1 cellular context compared by ENCODE assay signal in the genomic region with DNA sequence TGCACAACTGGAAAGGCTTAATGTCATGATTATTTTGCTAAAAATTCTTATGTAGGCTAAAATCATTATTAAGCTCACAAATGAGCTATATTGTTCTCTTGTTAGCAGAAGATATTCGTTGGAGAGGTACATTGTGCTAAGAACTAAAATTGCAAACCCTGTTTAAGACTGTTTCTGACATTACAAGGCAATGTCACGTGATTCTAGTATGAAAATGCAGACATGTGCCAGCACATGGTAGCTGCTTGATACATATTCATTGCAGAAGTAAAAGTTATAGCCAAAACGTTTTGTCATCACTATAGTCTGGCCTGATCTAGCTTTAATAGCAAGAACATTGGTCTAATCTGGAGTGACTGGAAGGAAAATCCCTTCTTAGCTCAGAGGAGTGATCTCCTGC.
TF ChIP-seq lines count a peak whose summit lies in the region.

No MANE protein-coding gene starts in this region.

TF ChIP-seq in HepG2, 621 proteins besides CTCF, POLR2A, EP300 and RAD21 (continued from another document):
- TF ChIP-seq, protein P1, sequence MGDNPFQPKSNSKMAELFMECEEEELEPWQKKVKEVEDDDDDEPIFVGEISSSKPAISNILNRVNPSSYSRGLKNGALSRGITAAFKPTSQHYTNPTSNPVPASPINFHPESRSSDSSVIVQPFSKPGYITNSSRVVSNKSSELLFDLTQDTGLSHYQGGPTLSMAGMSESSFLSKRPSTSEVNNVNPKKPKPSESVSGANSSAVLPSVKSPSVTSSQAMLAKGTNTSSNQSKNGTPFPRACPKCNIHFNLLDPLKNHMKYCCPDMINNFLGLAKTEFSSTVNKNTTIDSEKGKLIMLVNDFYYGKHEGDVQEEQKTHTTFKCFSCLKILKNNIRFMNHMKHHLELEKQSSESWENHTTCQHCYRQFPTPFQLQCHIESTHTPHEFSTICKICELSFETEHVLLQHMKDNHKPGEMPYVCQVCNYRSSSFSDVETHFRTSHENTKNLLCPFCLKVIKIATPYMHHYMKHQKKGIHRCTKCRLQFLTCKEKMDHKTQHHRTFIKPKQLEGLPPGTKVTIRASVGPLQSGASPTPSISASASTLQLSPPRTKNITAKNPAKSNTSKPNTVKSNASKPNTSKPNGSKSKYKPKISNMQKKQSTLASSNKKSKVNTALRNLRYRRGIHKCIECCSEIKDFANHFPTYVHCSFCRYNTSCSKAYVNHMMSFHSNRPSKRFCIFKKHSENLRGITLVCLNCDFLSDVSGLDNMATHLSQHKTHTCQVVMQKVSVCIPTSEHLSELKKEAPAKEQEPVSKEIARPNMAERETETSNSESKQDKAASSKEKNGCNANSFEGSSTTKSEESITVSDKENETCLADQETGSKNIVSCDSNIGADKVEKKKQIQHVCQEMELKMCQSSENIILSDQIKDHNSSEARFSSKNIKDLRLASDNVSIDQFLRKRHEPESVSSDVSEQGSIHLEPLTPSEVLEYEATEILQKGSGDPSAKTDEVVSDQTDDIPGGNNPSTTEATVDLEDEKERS (CRISPR knock-in tag; IDR thresholded peaks at IDR 0.05) = no peak
- TF ChIP-seq, protein P2, sequence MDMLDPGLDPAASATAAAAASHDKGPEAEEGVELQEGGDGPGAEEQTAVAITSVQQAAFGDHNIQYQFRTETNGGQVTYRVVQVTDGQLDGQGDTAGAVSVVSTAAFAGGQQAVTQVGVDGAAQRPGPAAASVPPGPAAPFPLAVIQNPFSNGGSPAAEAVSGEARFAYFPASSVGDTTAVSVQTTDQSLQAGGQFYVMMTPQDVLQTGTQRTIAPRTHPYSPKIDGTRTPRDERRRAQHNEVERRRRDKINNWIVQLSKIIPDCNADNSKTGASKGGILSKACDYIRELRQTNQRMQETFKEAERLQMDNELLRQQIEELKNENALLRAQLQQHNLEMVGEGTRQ (IDR thresholded peaks at IDR 0.05; ENCODE audit: low read depth, low read length) = peak; percentile 41
- TF ChIP-seq, protein P2 (CRISPR knock-in tag; IDR thresholded peaks at IDR 0.05; ENCODE audit: borderline replicate concordance) = no peak
- TF ChIP-seq SMAD9 (CRISPR knock-in tag; IDR thresholded peaks at IDR 0.05) (no peak), ZNF326 (CRISPR knock-in tag; IDR thresholded peaks at IDR 0.05; ENCODE audit: borderline replicate concordance) (no peak), RAD51 (IDR thresholded peaks at IDR 0.05; ENCODE audit: borderline replicate concordance) (peak; percentile 78), SIX1 (CRISPR knock-in tag; IDR thresholded peaks at IDR 0.05; ENCODE audit: borderline replicate concordance) (no peak), MED13 (CRISPR knock-in tag; IDR thresholded peaks at IDR 0.05) (no peak), NKX3-1 (CRISPR knock-in tag; IDR thresholded peaks at IDR 0.05) (no peak), ZNF775 (CRISPR knock-in tag; IDR thresholded peaks at IDR 0.05; ENCODE audit: borderline replicate concordance) (no peak), NCOA2 (CRISPR knock-in tag; IDR thresholded peaks at IDR 0.05) (no peak)
- TF ChIP-seq, protein P3, sequence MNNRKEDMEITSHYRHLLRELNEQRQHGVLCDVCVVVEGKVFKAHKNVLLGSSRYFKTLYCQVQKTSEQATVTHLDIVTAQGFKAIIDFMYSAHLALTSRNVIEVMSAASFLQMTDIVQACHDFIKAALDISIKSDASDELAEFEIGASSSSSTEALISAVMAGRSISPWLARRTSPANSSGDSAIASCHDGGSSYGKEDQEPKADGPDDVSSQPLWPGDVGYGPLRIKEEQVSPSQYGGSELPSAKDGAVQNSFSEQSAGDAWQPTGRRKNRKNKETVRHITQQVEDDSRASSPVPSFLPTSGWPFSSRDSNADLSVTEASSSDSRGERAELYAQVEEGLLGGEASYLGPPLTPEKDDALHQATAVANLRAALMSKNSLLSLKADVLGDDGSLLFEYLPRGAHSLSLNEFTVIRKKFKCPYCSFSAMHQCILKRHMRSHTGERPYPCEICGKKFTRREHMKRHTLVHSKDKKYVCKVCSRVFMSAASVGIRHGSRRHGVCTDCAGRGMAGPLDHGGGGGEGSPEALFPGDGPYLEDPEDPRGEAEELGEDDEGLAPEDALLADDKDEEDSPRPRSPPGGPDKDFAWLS (CRISPR knock-in tag; IDR thresholded peaks at IDR 0.05; ENCODE audit: borderline replicate concordance) = no peak
- TF ChIP-seq, protein P4, sequence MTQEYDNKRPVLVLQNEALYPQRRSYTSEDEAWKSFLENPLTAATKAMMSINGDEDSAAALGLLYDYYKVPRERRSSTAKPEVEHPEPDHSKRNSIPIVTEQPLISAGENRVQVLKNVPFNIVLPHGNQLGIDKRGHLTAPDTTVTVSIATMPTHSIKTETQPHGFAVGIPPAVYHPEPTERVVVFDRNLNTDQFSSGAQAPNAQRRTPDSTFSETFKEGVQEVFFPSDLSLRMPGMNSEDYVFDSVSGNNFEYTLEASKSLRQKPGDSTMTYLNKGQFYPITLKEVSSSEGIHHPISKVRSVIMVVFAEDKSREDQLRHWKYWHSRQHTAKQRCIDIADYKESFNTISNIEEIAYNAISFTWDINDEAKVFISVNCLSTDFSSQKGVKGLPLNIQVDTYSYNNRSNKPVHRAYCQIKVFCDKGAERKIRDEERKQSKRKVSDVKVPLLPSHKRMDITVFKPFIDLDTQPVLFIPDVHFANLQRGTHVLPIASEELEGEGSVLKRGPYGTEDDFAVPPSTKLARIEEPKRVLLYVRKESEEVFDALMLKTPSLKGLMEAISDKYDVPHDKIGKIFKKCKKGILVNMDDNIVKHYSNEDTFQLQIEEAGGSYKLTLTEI (CRISPR knock-in tag; conservative IDR thresholded peaks at IDR 0.05) = no peak
- TF ChIP-seq, protein P5, sequence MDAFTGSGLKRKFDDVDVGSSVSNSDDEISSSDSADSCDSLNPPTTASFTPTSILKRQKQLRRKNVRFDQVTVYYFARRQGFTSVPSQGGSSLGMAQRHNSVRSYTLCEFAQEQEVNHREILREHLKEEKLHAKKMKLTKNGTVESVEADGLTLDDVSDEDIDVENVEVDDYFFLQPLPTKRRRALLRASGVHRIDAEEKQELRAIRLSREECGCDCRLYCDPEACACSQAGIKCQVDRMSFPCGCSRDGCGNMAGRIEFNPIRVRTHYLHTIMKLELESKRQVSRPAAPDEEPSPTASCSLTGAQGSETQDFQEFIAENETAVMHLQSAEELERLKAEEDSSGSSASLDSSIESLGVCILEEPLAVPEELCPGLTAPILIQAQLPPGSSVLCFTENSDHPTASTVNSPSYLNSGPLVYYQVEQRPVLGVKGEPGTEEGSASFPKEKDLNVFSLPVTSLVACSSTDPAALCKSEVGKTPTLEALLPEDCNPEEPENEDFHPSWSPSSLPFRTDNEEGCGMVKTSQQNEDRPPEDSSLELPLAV (CRISPR knock-in tag; conservative IDR thresholded peaks at IDR 0.05; ENCODE audit: low read depth) = no peak
- TF ChIP-seq, protein P6, sequence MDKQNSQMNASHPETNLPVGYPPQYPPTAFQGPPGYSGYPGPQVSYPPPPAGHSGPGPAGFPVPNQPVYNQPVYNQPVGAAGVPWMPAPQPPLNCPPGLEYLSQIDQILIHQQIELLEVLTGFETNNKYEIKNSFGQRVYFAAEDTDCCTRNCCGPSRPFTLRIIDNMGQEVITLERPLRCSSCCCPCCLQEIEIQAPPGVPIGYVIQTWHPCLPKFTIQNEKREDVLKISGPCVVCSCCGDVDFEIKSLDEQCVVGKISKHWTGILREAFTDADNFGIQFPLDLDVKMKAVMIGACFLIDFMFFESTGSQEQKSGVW (CRISPR knock-in tag; IDR thresholded peaks at IDR 0.05; ENCODE audit: borderline replicate concordance) = no peak
